Comparison of ENCODE assay signal across 9 cellular contexts in the genomic region with DNA sequence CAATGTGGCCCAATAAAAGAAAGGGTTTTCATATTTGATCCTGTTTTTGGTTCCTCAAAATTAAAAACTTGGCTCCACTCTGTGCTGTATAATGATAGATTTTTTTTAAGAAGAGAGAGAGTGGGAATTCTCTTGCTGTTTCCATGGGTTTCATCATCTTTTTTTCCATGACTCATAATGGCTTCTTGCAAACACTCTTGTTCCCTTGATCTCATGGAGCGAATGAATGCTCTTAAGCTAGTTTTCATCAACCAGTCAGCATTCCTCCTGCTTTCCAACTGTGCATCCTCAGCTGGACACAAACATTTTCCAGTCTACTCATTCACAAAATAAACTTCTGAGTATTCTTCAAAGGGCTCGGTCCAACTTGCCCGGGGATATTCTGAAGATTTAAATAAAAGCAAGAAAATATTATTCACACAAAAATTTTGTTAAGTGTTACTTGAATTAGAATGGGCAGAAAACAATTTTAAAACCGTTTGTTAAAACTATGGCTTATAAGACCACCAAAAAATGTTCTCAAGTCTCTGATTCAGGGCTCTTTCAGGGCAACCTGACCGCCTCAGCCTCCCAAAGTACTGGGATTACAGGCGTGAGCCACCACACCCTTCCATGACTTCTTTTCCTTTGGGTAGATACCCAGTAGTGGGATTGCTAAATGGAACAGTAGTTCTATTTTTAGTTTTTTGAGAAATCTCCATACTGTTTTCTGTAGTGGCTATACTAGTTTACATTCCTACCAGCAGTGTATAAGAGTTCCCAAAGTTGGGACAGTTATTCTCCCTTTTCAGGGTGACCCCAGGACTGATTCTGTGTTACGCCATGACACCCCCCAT.
DNase-seq lines count a peak whose midpoint lies in the region; ATAC-seq and TF ChIP-seq lines count a peak whose summit lies in the region.
"Had no signal": no experiment of that assay in that cellular context is flagged by ENCODE, and none has a peak within 500 bp of the region (broad histone marks: within the 10 kb centered on the region; RNA-seq: fewer than 3 reads in every experiment).

No MANE protein-coding gene starts in this region.

- H3K4me3 ChIP-seq in osteoblast (ENCODE audit: insufficient read depth, low read length): no peak overlapping the region

- H3K27ac ChIP-seq in RWPE1: no peak overlapping the region
- peak overlapping the region; percentile 70 for H3K27ac ChIP-seq in osteoblast (ENCODE audit: low read depth, low read length)

- no peaks in the 10 kb centered on the region for H3K79me2 ChIP-seq in osteoblast (ENCODE audit: insufficient read depth, low read length)

- CTCF ChIA-PET in RWPE1 (lab: Yijun Ruan, JAX): no interaction called here

- H3K4me3 Mint-ChIP-seq in natural killer cell treated with Interleukin-12 subunit alpha and Interleukin-12 subunit beta and Interleukin-15 and Interleukin-18, amount 100 ng/mL, for 72 hours: no peak overlapping the region

- H3K4me1 ChIP-seq in osteoblast (ENCODE audit: insufficient read depth, low read length): peaks cover 8% of the 10 kb centered on the region

- no peaks in the 10 kb centered on the region for H3K9me3 Mint-ChIP-seq in natural killer cell treated with Interleukin-12 subunit alpha and Interleukin-12 subunit beta and Interleukin-15 and Interleukin-18, amount 100 ng/mL, for 72 hours

- H3K27me3 ChIP-seq in osteoblast (ENCODE audit: insufficient read depth, low read length): no peaks in the 10 kb centered on the region

- POLR2A ChIA-PET in RWPE1 (lab: Yijun Ruan, JAX; ENCODE audit: low non-redundant PET): no interaction called here

- peak overlapping the region; percentile 16 for H3K4me2 ChIP-seq in osteoblast (ENCODE audit: insufficient read depth, low read length)

- peak; percentile 89 for DNase-seq in EL
- DNase-seq in RWPE1 (ENCODE audit: low spot score): peak; percentile 41
- DNase-seq in fibroblast of gingiva (ENCODE audit: low read depth): peak; percentile 97
- DNase-seq in osteoblast (ENCODE audit: insufficient read length, low spot score, missing footprints): peak; percentile 45
- no peak for DNase-seq in natural killer cell treated with Interleukin-12 subunit alpha and Interleukin-12 subunit beta and Interleukin-15 and Interleukin-18, amount 100 ng/mL, for 72 hours (ENCODE audit: low spot score)
- DNase-seq in islet precursor cell: no peak
- DNase-seq: effector memory CD4-positive, alpha-beta T cell had no signal

- no peaks in the 10 kb centered on the region for H4K20me1 ChIP-seq in osteoblast (ENCODE audit: insufficient read depth, low read length)

- TF ChIP-seq CTCF in RWPE1 (conservative IDR thresholded peaks at IDR 0.05; ENCODE audit: low read depth) (no peak), osteoblast (IDR thresholded peaks at IDR 0.05; ENCODE audit: extremely low read depth, low read depth, low read length) (no peak)

- H3K27ac Mint-ChIP-seq in natural killer cell treated with Interleukin-12 subunit alpha and Interleukin-12 subunit beta and Interleukin-15 and Interleukin-18, amount 100 ng/mL, for 72 hours: peak overlapping the region in 1 of 2 donors; percentile 57

- H3K9me3 ChIP-seq in osteoblast (ENCODE audit: low read depth, low read length): no peaks in the 10 kb centered on the region

- peaks cover 6% of the 10 kb centered on the region for H3K36me3 Mint-ChIP-seq in natural killer cell treated with Interleukin-12 subunit alpha and Interleukin-12 subunit beta and Interleukin-15 and Interleukin-18, amount 100 ng/mL, for 72 hours

- ATAC-seq in HG02678 (IDR thresholded peaks at IDR 0.05; ENCODE audit: unreplicated experiment) (no peak), GM19452 (IDR thresholded peaks at IDR 0.05; ENCODE audit: unreplicated experiment) (no peak)
- no peak for ATAC-seq in natural killer cell treated with Interleukin-12 subunit alpha and Interleukin-12 subunit beta and Interleukin-15 and Interleukin-18, amount 100 ng/mL, for 72 hours

- no peaks in the 10 kb centered on the region for H3K36me3 ChIP-seq in osteoblast (ENCODE audit: insufficient read depth, low read length)

- H3K27me3 Mint-ChIP-seq in natural killer cell treated with Interleukin-12 subunit alpha and Interleukin-12 subunit beta and Interleukin-15 and Interleukin-18, amount 100 ng/mL, for 72 hours: no peaks in the 10 kb centered on the region

- peak overlapping the region; percentile 37 for H2AFZ ChIP-seq in osteoblast (ENCODE audit: low read length)

- H3K4me1 Mint-ChIP-seq in natural killer cell treated with Interleukin-12 subunit alpha and Interleukin-12 subunit beta and Interleukin-15 and Interleukin-18, amount 100 ng/mL, for 72 hours (ENCODE audit: low read depth in 2 of 2): no peaks in the 10 kb centered on the region

Comparison
In these comparisons a context has a peak if more than half of its experiments do, and no peak if none do; other contexts are left out.
1. DNase-seq: peak in EL (single experiment), RWPE1 (single experiment), fibroblast of gingiva (single experiment) and osteoblast (single experiment); none in natural killer cell treated with Interleukin-12 subunit alpha and Interleukin-12 subunit beta and Interleukin-15 and Interleukin-18, amount 100 ng/mL, for 72 hours (single experiment) and islet precursor cell (single experiment).